In the genomic region with DNA sequence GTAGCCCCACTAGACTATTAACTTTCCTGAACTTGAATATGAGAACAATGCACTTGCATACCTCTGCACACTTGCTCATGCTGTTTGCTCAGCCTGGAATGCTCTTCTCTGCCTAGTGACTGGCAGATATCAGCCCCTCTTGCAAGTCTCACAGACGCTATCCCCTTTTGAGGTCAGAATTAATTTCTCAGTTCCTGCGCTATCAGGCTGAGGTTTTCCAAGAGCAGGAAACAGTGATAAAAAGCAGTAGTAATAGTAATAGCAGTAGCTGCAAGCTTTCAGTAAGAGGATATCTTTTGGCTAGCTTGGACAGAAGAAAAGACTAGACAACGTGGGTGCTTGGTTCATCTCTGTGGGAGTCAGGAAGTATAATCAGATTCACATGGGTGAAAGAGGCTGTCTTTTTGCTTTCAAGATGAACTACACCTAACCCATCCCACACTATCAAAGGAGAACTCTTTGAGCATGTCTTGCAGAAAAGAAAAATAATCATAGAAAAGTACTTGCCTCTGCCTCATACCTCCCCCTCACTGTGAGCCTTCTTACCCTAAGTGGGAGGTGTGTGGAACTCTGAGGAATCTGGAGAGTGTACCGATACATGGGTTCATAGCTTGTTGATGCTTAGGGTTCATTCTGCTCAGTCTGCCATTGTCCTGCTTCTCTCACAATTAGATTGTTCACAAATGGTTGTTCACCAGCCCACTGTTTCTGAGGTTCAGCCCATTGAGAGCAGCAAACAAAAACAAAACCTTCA, we compare ENCODE assay signal across 1 cellular context.
TF ChIP-seq lines count a peak whose summit lies in the region.

No MANE protein-coding gene starts in this region.

TF ChIP-seq in IMR-90, 13 proteins besides CTCF, POLR2A, EP300 and RAD21:
- TF ChIP-seq NFE2L2 (IDR thresholded peaks at IDR 0.05; ENCODE audit: low read depth, low read length) (no peak), FOS (IDR thresholded peaks at IDR 0.05; ENCODE audit: low read depth, low read length) (no peak), SMC3 (IDR thresholded peaks at IDR 0.05; ENCODE audit: low read depth, low read length) (no peak), CEBPB (IDR thresholded peaks at IDR 0.05; ENCODE audit: low read depth, low read length) (no peak), USF2 (IDR thresholded peaks at IDR 0.05; ENCODE audit: low read depth, low read length) (no peak), MAFK (IDR thresholded peaks at IDR 0.05; ENCODE audit: low read depth, low read length) (no peak), RCOR1 (IDR thresholded peaks at IDR 0.05; ENCODE audit: insufficient replicate concordance, low read length) (no peak), CHD1 (IDR thresholded peaks at IDR 0.05; ENCODE audit: low read depth, low read length) (no peak), BHLHE40 (IDR thresholded peaks at IDR 0.05; ENCODE audit: low read depth, low read length) (no peak), MXI1 (IDR thresholded peaks at IDR 0.05; ENCODE audit: borderline replicate concordance, low read depth, low read length) (no peak), RFX5 (IDR thresholded peaks at IDR 0.05; ENCODE audit: low read depth, low read length) (no peak), MAZ (IDR thresholded peaks at IDR 0.05; ENCODE audit: borderline replicate concordance, low read depth, low read length) (no peak)
- TF ChIP-seq, protein P1, sequence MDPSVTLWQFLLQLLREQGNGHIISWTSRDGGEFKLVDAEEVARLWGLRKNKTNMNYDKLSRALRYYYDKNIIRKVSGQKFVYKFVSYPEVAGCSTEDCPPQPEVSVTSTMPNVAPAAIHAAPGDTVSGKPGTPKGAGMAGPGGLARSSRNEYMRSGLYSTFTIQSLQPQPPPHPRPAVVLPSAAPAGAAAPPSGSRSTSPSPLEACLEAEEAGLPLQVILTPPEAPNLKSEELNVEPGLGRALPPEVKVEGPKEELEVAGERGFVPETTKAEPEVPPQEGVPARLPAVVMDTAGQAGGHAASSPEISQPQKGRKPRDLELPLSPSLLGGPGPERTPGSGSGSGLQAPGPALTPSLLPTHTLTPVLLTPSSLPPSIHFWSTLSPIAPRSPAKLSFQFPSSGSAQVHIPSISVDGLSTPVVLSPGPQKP (IDR thresholded peaks at IDR 0.05; ENCODE audit: borderline replicate concordance, low read depth, low read length) = no peak
